In genomic region chr10:2782265-2782664, GRCh38 we compare ENCODE assay signal across 24 cellular contexts.
"Had no signal": no experiment of that assay in that cellular context is flagged by ENCODE, and none has a peak within 500 bp of the region (broad histone marks: within the 10 kb centered on the region; RNA-seq: fewer than 3 reads in every experiment).

No MANE protein-coding gene starts in this region.

- H3K27ac ChIP-seq: coronary artery, SK-N-MC had no signal

- FAIRE-seq: bronchial epithelial cell had no signal

- H3K9me3 Mint-ChIP-seq: activated naive CD4-positive, alpha-beta T cell treated with anti-CD3 and anti-CD28 coated beads, Interleukin-2, amount 50 U/mL, for 24 hours; T-helper 2 cell treated with Interferon-gamma antibody and Interleukin-4, amounts not matched to agents 5 μg/mL and 100 μg/mL, for 36 hours had no signal

- H3K4me3 Mint-ChIP-seq: activated CD8-positive, alpha-beta T cell treated with anti-CD3 and anti-CD28 coated beads, Interleukin-2, amount 10 ng/mL, durations not matched to agents 7 days and 5 days; activated naive CD4-positive, alpha-beta T cell treated with anti-CD3 and anti-CD28 coated beads, Interleukin-2, amount 50 U/mL, for 24 hours; T-helper 2 cell treated with Interferon-gamma antibody and Interleukin-4, amounts not matched to agents 5 μg/mL and 100 μg/mL, for 36 hours had no signal

- H3K4me1 Mint-ChIP-seq: activated naive CD4-positive, alpha-beta T cell treated with anti-CD3 and anti-CD28 coated beads, Interleukin-2, amount 50 U/mL, for 24 hours had no signal

- H3K4me3 ChIP-seq: coronary artery, SK-N-MC had no signal

- H3K36me3 Mint-ChIP-seq: activated naive CD4-positive, alpha-beta T cell treated with anti-CD3 and anti-CD28 coated beads, Interleukin-2, amount 50 U/mL, for 24 hours had no signal

- ATAC-seq: activated CD4-positive, CD25-positive, alpha-beta regulatory T cell treated with anti-CD3 and anti-CD28 coated beads, Interleukin-2, amount 50 U/mL, for 24 hours; activated CD8-positive, alpha-beta T cell treated with anti-CD3 and anti-CD28 coated beads, Interleukin-2, amount 10 ng/mL, durations not matched to agents 7 days and 5 days; Panc1; Right ventricle myocardium inferior had no signal

- H3K27ac Mint-ChIP-seq: activated CD8-positive, alpha-beta T cell treated with anti-CD3 and anti-CD28 coated beads, Interleukin-2, amount 10 ng/mL, durations not matched to agents 7 days and 5 days; activated naive CD4-positive, alpha-beta T cell treated with anti-CD3 and anti-CD28 coated beads, Interleukin-2, amount 50 U/mL, for 24 hours; T-helper 2 cell treated with Interferon-gamma antibody and Interleukin-4, amounts not matched to agents 5 μg/mL and 100 μg/mL, for 36 hours had no signal

- DNase-seq: activated CD4-positive, alpha-beta T cell treated with anti-CD3 and anti-CD28 coated beads for 4 hours; activated CD8-positive, alpha-beta memory T cell treated with anti-CD3 and anti-CD28 coated beads, Interleukin-2, amount 50 U/mL, for 48 hours; activated CD8-positive, alpha-beta T cell treated with anti-CD3 and anti-CD28 coated beads, Interleukin-2, amount 10 ng/mL, durations not matched to agents 7 days and 5 days; activated T-cell treated with anti-CD3 and anti-CD28 coated beads, Interleukin-2, amount 50 U/mL, for 1 hour; aorta; central memory CD4-positive, alpha-beta T cell; NCI-H1092; NCI-H1417; NCI-H2029; NCI-H2107; NCI-H2171 treated with DMSO at 0.1 percent for 48 hours; NCI-H345; NCI-H510A; NCI-H526 treated with DMSO at 0.1 percent for 48 hours; RPMI8226; T-helper 1 cell had no signal
